ENCODE assay signal across 1 cellular context in the genomic region with DNA sequence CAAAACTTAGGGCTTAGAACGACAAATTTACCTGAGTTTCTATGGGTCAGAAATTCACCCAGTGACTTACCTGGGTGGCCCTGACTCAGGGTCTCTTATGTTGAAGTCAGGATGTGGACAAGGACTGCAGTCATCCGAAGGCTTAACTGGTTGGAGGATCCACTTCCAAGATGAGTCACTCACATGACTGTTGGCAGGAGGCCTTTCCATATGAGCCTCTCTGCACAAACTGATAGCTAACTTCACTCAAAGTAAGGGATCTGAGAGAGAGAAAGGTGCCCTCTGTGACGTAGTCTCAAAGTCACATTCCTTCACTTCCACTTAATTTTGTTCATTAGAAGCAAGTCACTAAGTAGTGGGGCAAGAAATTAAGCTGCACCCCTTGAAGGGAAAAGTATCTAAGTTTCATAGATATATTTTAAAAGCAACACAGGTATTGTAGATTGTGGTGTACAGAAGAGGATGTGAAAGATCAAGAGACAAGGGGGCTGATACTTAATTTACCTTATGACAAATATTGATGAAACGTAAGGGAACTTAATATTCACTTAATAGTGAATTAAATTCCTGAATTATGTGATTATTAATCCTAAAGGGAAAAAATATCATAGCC.
TF ChIP-seq lines count a peak whose summit lies in the region.

No MANE protein-coding gene starts in this region.

TF ChIP-seq in K562, 482 proteins besides CTCF, POLR2A, EP300 and RAD21:
- TF ChIP-seq CBFA2T2 (conservative IDR thresholded peaks at IDR 0.05) (peak; percentile 42; the same call in 1 of the 2 replicates), ARID1B (IDR thresholded peaks at IDR 0.05) (peak; percentile 72), MECOM (CRISPR knock-in tag; IDR thresholded peaks at IDR 0.05) (peak; percentile 86; the same call in 1 of the 2 replicates), HLTF (IDR thresholded peaks at IDR 0.05) (no peak), CREM (IDR thresholded peaks at IDR 0.05; ENCODE audit: low read depth) (peak; percentile 61; the same call in 1 of the 2 replicates), RCOR1 (IDR thresholded peaks at IDR 0.05; ENCODE audit: borderline replicate concordance in 1 of 2, low read depth in 2 of 2, low read length in 2 of 2) (peak in 1 of 2 experiments; percentile 47; a peak in 2 of 4 replicates), TFAP4 (CRISPR knock-in tag; IDR thresholded peaks at IDR 0.05; ENCODE audit: borderline replicate concordance) (no peak), FOS (IDR thresholded peaks at IDR 0.05; ENCODE audit: extremely low read depth, insufficient read length) (peak; percentile 23), EHMT2 (IDR thresholded peaks at IDR 0.05) (peak; percentile 79), ATF1 (CRISPR knock-in tag; IDR thresholded peaks at IDR 0.05) (no peak), ATF1 (tag; IDR thresholded peaks at IDR 0.05) (peak; percentile 51), BCOR (IDR thresholded peaks at IDR 0.05) (no peak), CBX3 (IDR thresholded peaks at IDR 0.05; ENCODE audit: borderline replicate concordance in 1 of 2, low read length in 2 of 2) (peak in 1 of 2 experiments; percentile 24; a peak in 1 of 3 replicates), ZNF592 (IDR thresholded peaks at IDR 0.05) (0 out of 2 replicates have a peak, but pooled peaks have one; percentile 26), FOSL1 (tag; conservative IDR thresholded peaks at IDR 0.05) (peak; percentile 95), BHLHE40 (IDR thresholded peaks at IDR 0.05; ENCODE audit: low read length) (peak; percentile 93), MBD2 (IDR thresholded peaks at IDR 0.05; ENCODE audit: borderline replicate concordance, low read depth) (peak; percentile 27; the same call in 1 of the 2 replicates), TBP (optimal IDR thresholded peaks at IDR 0.05; ENCODE audit: low read depth, low read length) (no peak), KDM1A (IDR thresholded peaks at IDR 0.05) (peak in 1 of 2 experiments; percentile 12; a peak in 1 of 4 replicates), MEIS2 (IDR thresholded peaks at IDR 0.05; ENCODE audit: partially characterized antibody) (peak; percentile 17), ZBTB1 (CRISPR knock-in tag; IDR thresholded peaks at IDR 0.05; ENCODE audit: borderline replicate concordance, low read depth) (no peak), TCF3 (CRISPR knock-in tag; IDR thresholded peaks at IDR 0.05) (peak; percentile 64; the same call in 1 of the 2 replicates), SMARCE1 (IDR thresholded peaks at IDR 0.05) (0 out of 2 replicates have a peak, but pooled peaks have one; percentile 42), MAFF (IDR thresholded peaks at IDR 0.05; ENCODE audit: low read length) (peak; percentile 7; the same call in 1 of the 2 replicates), JUND (IDR thresholded peaks at IDR 0.05; ENCODE audit: borderline replicate concordance, low read depth, low read length) (peak; percentile 91), JUND (tag; IDR thresholded peaks at IDR 0.05; ENCODE audit: borderline replicate concordance, low read depth, low read length) (peak; percentile 93), ILK (tag; IDR thresholded peaks at IDR 0.05; ENCODE audit: borderline replicate concordance, low read depth) (no peak), NCOR1 (IDR thresholded peaks at IDR 0.05) (0 out of 2 replicates have a peak, but pooled peaks have one; percentile 29), DPF2 (IDR thresholded peaks at IDR 0.05) (peak; percentile 66), JUN (IDR thresholded peaks at IDR 0.05; ENCODE audit: borderline replicate concordance, low read depth, low read length) (peak; percentile 78), JUN (CRISPR knock-in tag; IDR thresholded peaks at IDR 0.05; ENCODE audit: borderline replicate concordance) (no peak), DMBX1 (CRISPR knock-in tag; IDR thresholded peaks at IDR 0.05; ENCODE audit: borderline replicate concordance) (0 out of 2 replicates have a peak, but pooled peaks have one; percentile 26), GABPA (tag; conservative IDR thresholded peaks at IDR 0.05; ENCODE audit: low read depth) (no peak), CBFA2T3 (IDR thresholded peaks at IDR 0.05) (peak; percentile 67), NFIC (IDR thresholded peaks at IDR 0.05) (peak; percentile 71), PKNOX1 (IDR thresholded peaks at IDR 0.05) (peak; percentile 36; the same call in 1 of the 2 replicates), SMARCA4 (IDR thresholded peaks at IDR 0.05) (peak; percentile 79), RNF2 (IDR thresholded peaks at IDR 0.05) (no peak), MYNN (IDR thresholded peaks at IDR 0.05) (peak; percentile 99), MYNN (CRISPR knock-in tag; IDR thresholded peaks at IDR 0.05) (no peak; the same call in 1 of the 2 replicates)
- TF ChIP-seq, protein P1, sequence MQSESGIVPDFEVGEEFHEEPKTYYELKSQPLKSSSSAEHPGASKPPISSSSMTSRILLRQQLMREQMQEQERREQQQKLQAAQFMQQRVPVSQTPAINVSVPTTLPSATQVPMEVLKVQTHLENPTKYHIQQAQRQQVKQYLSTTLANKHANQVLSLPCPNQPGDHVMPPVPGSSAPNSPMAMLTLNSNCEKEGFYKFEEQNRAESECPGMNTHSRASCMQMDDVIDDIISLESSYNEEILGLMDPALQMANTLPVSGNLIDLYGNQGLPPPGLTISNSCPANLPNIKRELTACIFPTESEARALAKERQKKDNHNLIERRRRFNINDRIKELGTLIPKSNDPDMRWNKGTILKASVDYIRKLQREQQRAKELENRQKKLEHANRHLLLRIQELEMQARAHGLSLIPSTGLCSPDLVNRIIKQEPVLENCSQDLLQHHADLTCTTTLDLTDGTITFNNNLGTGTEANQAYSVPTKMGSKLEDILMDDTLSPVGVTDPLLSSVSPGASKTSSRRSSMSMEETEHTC (IDR thresholded peaks at IDR 0.05) = peak; percentile 64; the same call in 1 of the 2 replicates
- TF ChIP-seq, protein P2, sequence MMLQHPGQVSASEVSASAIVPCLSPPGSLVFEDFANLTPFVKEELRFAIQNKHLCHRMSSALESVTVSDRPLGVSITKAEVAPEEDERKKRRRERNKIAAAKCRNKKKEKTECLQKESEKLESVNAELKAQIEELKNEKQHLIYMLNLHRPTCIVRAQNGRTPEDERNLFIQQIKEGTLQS (IDR thresholded peaks at IDR 0.05) = peak; percentile 84
- TF ChIP-seq, protein P2 (CRISPR knock-in tag; conservative IDR thresholded peaks at IDR 0.05) = no peak; the same call in 1 of the 2 replicates
- TF ChIP-seq, protein P3, sequence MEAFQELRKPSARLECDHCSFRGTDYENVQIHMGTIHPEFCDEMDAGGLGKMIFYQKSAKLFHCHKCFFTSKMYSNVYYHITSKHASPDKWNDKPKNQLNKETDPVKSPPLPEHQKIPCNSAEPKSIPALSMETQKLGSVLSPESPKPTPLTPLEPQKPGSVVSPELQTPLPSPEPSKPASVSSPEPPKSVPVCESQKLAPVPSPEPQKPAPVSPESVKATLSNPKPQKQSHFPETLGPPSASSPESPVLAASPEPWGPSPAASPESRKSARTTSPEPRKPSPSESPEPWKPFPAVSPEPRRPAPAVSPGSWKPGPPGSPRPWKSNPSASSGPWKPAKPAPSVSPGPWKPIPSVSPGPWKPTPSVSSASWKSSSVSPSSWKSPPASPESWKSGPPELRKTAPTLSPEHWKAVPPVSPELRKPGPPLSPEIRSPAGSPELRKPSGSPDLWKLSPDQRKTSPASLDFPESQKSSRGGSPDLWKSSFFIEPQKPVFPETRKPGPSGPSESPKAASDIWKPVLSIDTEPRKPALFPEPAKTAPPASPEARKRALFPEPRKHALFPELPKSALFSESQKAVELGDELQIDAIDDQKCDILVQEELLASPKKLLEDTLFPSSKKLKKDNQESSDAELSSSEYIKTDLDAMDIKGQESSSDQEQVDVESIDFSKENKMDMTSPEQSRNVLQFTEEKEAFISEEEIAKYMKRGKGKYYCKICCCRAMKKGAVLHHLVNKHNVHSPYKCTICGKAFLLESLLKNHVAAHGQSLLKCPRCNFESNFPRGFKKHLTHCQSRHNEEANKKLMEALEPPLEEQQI (IDR thresholded peaks at IDR 0.05) = 0 out of 2 replicates have a peak, but pooled peaks have one; percentile 47
- TF ChIP-seq, protein P4, sequence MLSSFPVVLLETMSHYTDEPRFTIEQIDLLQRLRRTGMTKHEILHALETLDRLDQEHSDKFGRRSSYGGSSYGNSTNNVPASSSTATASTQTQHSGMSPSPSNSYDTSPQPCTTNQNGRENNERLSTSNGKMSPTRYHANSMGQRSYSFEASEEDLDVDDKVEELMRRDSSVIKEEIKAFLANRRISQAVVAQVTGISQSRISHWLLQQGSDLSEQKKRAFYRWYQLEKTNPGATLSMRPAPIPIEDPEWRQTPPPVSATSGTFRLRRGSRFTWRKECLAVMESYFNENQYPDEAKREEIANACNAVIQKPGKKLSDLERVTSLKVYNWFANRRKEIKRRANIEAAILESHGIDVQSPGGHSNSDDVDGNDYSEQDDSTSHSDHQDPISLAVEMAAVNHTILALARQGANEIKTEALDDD (IDR thresholded peaks at IDR 0.05) = peak; percentile 48; the same call in 1 of the 2 replicates
